Comparison of ENCODE assay signal across 20 cellular contexts in genomic region chr3:155560135-155560534, GRCh38.
"Had no signal": no experiment of that assay in that cellular context is flagged by ENCODE, and none has a peak within 500 bp of the region (broad histone marks: within the 10 kb centered on the region; RNA-seq: fewer than 3 reads in every experiment).

No MANE protein-coding gene starts in this region.

- H3K9me3 Mint-ChIP-seq: activated naive CD4-positive, alpha-beta T cell treated with anti-CD3 and anti-CD28 coated beads, Interleukin-2, amount 50 U/mL, for 24 hours; brain; mesothelial cell of epicardium; natural killer cell; stimulated activated naive B cell treated with anti-CD40 and anti-IgM and Interleukin-4, amounts not matched to agents 10 μg/mL and 1 μg/mL and 100 μg/mL, for 72 hours; WTC11 had no signal

- H3K27ac Mint-ChIP-seq: activated naive CD4-positive, alpha-beta T cell treated with anti-CD3 and anti-CD28 coated beads, Interleukin-2, amount 50 U/mL, for 24 hours; brain; mesothelial cell of epicardium; natural killer cell; stimulated activated naive B cell treated with anti-CD40 and anti-IgM and Interleukin-4, amounts not matched to agents 10 μg/mL and 1 μg/mL and 100 μg/mL, for 72 hours; WTC11 had no signal

- ATAC-seq: natural killer cell; stimulated activated naive B cell treated with anti-CD40 and anti-IgM and Interleukin-4, amounts not matched to agents 10 μg/mL and 1 μg/mL and 100 μg/mL, for 72 hours; WTC11 had no signal

- H3K4me1 ChIP-seq: sigmoid colon had no signal

- DNase-seq: activated gamma-delta T cell treated with Interleukin-2 at 50 U/mL for 16 hours; activated T-cell treated with anti-CD3 and anti-CD28 coated beads, Interleukin-2, amount 50 U/mL, for 1 hour; aorta; natural killer cell; retina; sigmoid colon; stimulated activated CD4-positive, alpha-beta T cell treated with anti-CD3 and anti-CD28 coated beads, Interleukin-15, amount 100 ng/mL, for 24 hours; stimulated activated CD4-positive, alpha-beta T cell treated with anti-CD3 and anti-CD28 coated beads, Interleukin-2, amount 100 ng/mL, for 48 hours; stimulated activated CD8-positive, alpha-beta memory T cell treated with anti-CD3 and anti-CD28 coated beads, Interleukin-4, amount 100 ng/mL, for 48 hours; stimulated activated naive B cell treated with anti-CD40 and anti-IgM and Interleukin-4, amounts not matched to agents 10 μg/mL and 1 μg/mL and 100 μg/mL, for 72 hours; T1000; upper lobe of left lung had no signal

- H3K27me3 Mint-ChIP-seq: activated naive CD4-positive, alpha-beta T cell treated with anti-CD3 and anti-CD28 coated beads, Interleukin-2, amount 50 U/mL, for 24 hours; brain; stimulated activated naive B cell treated with anti-CD40 and anti-IgM and Interleukin-4, amounts not matched to agents 10 μg/mL and 1 μg/mL and 100 μg/mL, for 72 hours had no signal

- H3K36me3 Mint-ChIP-seq: activated naive CD4-positive, alpha-beta T cell treated with anti-CD3 and anti-CD28 coated beads, Interleukin-2, amount 50 U/mL, for 24 hours; mesothelial cell of epicardium; natural killer cell; stimulated activated naive B cell treated with anti-CD40 and anti-IgM and Interleukin-4, amounts not matched to agents 10 μg/mL and 1 μg/mL and 100 μg/mL, for 72 hours had no signal

- H3K4me1 Mint-ChIP-seq: WTC11 had no signal

- H3K9me3 ChIP-seq: sigmoid colon, thoracic aorta, upper lobe of left lung had no signal

- H3K27ac ChIP-seq: epithelial cell of prostate, sigmoid colon, thoracic aorta, upper lobe of left lung had no signal

- H3K4me3 Mint-ChIP-seq: activated naive CD4-positive, alpha-beta T cell treated with anti-CD3 and anti-CD28 coated beads, Interleukin-2, amount 50 U/mL, for 24 hours; brain; mesothelial cell of epicardium; natural killer cell; stimulated activated naive B cell treated with anti-CD40 and anti-IgM and Interleukin-4, amounts not matched to agents 10 μg/mL and 1 μg/mL and 100 μg/mL, for 72 hours; WTC11 had no signal

- H3K36me3 ChIP-seq: sigmoid colon, thoracic aorta, upper lobe of left lung had no signal

- H3K27me3 ChIP-seq: sigmoid colon, upper lobe of left lung had no signal

- H3K4me3 ChIP-seq: lung, sigmoid colon, smooth muscle cell, thoracic aorta, upper lobe of left lung had no signal
